2 cellular contexts compared by ENCODE assay signal in the genomic region with DNA sequence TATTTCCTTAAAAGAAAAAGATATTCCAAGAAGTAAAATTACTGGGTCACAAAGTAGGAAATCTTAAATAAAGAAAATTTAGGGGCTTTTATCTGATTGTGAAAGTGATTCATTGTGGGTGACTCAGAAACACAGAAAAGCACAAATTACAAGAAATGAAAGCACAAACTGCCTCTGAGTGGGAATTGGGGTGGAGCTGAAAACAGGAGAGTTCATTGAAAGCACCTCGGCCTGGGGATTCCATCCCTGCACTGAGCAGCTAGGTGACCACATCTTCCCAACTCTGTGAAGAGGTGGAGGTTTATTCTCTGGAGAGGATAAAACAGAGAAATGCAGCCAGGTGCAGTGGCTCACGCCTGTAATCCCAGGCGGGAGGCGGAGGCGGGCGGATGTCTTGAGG.
TF ChIP-seq lines count a peak whose summit lies in the region.

No MANE protein-coding gene starts in this region.

TF ChIP-seq in SK-N-SH, 30 proteins besides CTCF, POLR2A, EP300 and RAD21:
- TF ChIP-seq, protein P1, sequence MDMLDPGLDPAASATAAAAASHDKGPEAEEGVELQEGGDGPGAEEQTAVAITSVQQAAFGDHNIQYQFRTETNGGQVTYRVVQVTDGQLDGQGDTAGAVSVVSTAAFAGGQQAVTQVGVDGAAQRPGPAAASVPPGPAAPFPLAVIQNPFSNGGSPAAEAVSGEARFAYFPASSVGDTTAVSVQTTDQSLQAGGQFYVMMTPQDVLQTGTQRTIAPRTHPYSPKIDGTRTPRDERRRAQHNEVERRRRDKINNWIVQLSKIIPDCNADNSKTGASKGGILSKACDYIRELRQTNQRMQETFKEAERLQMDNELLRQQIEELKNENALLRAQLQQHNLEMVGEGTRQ (IDR thresholded peaks at IDR 0.05; ENCODE audit: borderline replicate concordance, low read depth, low read length) = no peak
- TF ChIP-seq FOXJ3 (CRISPR knock-in tag; IDR thresholded peaks at IDR 0.05) (no peak), FOSL2 (IDR thresholded peaks at IDR 0.05; ENCODE audit: borderline replicate concordance, low read depth) (0 out of 2 replicates have a peak, but pooled peaks have one; percentile 8), MXI1 (IDR thresholded peaks at IDR 0.05; ENCODE audit: low read depth, low read length) (no peak)

TF ChIP-seq in SK-N-SH treated with all-trans-retinoic acid at 6 μM for 48 hours, 23 proteins besides CTCF, POLR2A, EP300 and RAD21:
- TF ChIP-seq, protein P2, sequence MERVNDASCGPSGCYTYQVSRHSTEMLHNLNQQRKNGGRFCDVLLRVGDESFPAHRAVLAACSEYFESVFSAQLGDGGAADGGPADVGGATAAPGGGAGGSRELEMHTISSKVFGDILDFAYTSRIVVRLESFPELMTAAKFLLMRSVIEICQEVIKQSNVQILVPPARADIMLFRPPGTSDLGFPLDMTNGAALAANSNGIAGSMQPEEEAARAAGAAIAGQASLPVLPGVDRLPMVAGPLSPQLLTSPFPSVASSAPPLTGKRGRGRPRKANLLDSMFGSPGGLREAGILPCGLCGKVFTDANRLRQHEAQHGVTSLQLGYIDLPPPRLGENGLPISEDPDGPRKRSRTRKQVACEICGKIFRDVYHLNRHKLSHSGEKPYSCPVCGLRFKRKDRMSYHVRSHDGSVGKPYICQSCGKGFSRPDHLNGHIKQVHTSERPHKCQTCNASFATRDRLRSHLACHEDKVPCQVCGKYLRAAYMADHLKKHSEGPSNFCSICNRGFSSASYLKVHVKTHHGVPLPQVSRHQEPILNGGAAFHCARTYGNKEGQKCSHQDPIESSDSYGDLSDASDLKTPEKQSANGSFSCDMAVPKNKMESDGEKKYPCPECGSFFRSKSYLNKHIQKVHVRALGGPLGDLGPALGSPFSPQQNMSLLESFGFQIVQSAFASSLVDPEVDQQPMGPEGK (CRISPR knock-in tag; IDR thresholded peaks at IDR 0.05; ENCODE audit: borderline replicate concordance) = no peak
- TF ChIP-seq ISL1 (CRISPR knock-in tag; IDR thresholded peaks at IDR 0.05) (no peak), RARB (CRISPR knock-in tag; IDR thresholded peaks at IDR 0.05) (no peak), PPARA (CRISPR knock-in tag; IDR thresholded peaks at IDR 0.05; ENCODE audit: borderline replicate concordance) (no peak), OSR1 (CRISPR knock-in tag; IDR thresholded peaks at IDR 0.05) (no peak), ZC3H10 (CRISPR knock-in tag; IDR thresholded peaks at IDR 0.05) (no peak), ZNF70 (CRISPR knock-in tag; IDR thresholded peaks at IDR 0.05) (no peak), ZFP3 (CRISPR knock-in tag; IDR thresholded peaks at IDR 0.05) (no peak), TOX (CRISPR knock-in tag; IDR thresholded peaks at IDR 0.05; ENCODE audit: borderline replicate concordance) (no peak), ZNF8 (CRISPR knock-in tag; IDR thresholded peaks at IDR 0.05) (no peak), ZFP30 (CRISPR knock-in tag; IDR thresholded peaks at IDR 0.05) (no peak), ARNTL (CRISPR knock-in tag; IDR thresholded peaks at IDR 0.05; ENCODE audit: borderline replicate concordance, low read depth) (no peak), SNAI2 (CRISPR knock-in tag; IDR thresholded peaks at IDR 0.05) (no peak), TCF4 (CRISPR knock-in tag; IDR thresholded peaks at IDR 0.05; ENCODE audit: borderline replicate concordance) (no peak)
- TF ChIP-seq, protein P3, sequence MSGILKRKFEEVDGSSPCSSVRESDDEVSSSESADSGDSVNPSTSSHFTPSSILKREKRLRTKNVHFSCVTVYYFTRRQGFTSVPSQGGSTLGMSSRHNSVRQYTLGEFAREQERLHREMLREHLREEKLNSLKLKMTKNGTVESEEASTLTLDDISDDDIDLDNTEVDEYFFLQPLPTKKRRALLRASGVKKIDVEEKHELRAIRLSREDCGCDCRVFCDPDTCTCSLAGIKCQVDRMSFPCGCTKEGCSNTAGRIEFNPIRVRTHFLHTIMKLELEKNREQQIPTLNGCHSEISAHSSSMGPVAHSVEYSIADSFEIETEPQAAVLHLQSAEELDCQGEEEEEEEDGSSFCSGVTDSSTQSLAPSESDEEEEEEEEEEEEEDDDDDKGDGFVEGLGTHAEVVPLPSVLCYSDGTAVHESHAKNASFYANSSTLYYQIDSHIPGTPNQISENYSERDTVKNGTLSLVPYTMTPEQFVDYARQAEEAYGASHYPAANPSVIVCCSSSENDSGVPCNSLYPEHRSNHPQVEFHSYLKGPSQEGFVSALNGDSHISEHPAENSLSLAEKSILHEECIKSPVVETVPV (CRISPR knock-in tag; IDR thresholded peaks at IDR 0.05) = no peak
- TF ChIP-seq, protein P4, sequence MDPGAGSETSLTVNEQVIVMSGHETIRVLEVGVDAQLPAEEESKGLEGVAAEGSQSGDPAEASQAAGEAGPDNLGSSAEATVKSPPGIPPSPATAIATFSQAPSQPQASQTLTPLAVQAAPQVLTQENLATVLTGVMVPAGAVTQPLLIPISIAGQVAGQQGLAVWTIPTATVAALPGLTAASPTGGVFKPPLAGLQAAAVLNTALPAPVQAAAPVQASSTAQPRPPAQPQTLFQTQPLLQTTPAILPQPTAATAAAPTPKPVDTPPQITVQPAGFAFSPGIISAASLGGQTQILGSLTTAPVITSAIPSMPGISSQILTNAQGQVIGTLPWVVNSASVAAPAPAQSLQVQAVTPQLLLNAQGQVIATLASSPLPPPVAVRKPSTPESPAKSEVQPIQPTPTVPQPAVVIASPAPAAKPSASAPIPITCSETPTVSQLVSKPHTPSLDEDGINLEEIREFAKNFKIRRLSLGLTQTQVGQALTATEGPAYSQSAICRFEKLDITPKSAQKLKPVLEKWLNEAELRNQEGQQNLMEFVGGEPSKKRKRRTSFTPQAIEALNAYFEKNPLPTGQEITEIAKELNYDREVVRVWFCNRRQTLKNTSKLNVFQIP (CRISPR knock-in tag; IDR thresholded peaks at IDR 0.05; ENCODE audit: borderline replicate concordance, low read depth) = no peak
- TF ChIP-seq, protein P5, sequence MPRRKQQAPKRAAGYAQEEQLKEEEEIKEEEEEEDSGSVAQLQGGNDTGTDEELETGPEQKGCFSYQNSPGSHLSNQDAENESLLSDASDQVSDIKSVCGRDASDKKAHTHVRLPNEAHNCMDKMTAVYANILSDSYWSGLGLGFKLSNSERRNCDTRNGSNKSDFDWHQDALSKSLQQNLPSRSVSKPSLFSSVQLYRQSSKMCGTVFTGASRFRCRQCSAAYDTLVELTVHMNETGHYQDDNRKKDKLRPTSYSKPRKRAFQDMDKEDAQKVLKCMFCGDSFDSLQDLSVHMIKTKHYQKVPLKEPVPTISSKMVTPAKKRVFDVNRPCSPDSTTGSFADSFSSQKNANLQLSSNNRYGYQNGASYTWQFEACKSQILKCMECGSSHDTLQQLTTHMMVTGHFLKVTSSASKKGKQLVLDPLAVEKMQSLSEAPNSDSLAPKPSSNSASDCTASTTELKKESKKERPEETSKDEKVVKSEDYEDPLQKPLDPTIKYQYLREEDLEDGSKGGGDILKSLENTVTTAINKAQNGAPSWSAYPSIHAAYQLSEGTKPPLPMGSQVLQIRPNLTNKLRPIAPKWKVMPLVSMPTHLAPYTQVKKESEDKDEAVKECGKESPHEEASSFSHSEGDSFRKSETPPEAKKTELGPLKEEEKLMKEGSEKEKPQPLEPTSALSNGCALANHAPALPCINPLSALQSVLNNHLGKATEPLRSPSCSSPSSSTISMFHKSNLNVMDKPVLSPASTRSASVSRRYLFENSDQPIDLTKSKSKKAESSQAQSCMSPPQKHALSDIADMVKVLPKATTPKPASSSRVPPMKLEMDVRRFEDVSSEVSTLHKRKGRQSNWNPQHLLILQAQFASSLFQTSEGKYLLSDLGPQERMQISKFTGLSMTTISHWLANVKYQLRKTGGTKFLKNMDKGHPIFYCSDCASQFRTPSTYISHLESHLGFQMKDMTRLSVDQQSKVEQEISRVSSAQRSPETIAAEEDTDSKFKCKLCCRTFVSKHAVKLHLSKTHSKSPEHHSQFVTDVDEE (CRISPR knock-in tag; IDR thresholded peaks at IDR 0.05) = no peak
- TF ChIP-seq, protein P6, sequence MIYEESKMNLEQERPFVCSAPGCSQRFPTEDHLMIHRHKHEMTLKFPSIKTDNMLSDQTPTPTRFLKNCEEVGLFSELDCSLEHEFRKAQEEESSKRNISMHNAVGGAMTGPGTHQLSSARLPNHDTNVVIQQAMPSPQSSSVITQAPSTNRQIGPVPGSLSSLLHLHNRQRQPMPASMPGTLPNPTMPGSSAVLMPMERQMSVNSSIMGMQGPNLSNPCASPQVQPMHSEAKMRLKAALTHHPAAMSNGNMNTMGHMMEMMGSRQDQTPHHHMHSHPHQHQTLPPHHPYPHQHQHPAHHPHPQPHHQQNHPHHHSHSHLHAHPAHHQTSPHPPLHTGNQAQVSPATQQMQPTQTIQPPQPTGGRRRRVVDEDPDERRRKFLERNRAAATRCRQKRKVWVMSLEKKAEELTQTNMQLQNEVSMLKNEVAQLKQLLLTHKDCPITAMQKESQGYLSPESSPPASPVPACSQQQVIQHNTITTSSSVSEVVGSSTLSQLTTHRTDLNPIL (CRISPR knock-in tag; IDR thresholded peaks at IDR 0.05; ENCODE audit: low read depth) = no peak
